Comparison of ENCODE assay signal across 25 cellular contexts in genomic region chr6:38687549-38687948, GRCh38. TPM values are rescaled to one million over a fixed set of nuclear protein-coding genes. Genes with fewer than 3 reads are reported as not detected.
"Had no signal": no experiment of that assay in that cellular context is flagged by ENCODE, and none has a peak within 500 bp of the region (broad histone marks: within the 10 kb centered on the region; RNA-seq: fewer than 3 reads in every experiment).

No MANE protein-coding gene starts in this region.

- H3K27me3 ChIP-seq: brain microvascular endothelial cell had no signal

- H3K9me3 Mint-ChIP-seq: activated CD4-positive, alpha-beta memory T cell treated with anti-CD3 and anti-CD28 coated beads for 36 hours; activated CD4-positive, alpha-beta T cell treated with anti-CD3 and anti-CD28 coated beads, Interleukin-2, amount 10 ng/mL, durations not matched to agents 7 days and 5 days; activated naive CD4-positive, alpha-beta T cell treated with anti-CD3 and anti-CD28 coated beads for 36 hours; activated T-helper 17 cell treated with anti-CD3 and anti-CD28 coated beads, Interleukin-2, amount 50 U/mL, for 72 hours had no signal

- H3K36me3 Mint-ChIP-seq: activated naive CD8-positive, alpha-beta T cell had no signal

- DNase-seq: activated CD4-positive, alpha-beta memory T cell treated with anti-CD3 and anti-CD28 coated beads for 36 hours; activated CD4-positive, alpha-beta T cell treated with anti-CD3 and anti-CD28 coated beads, Interleukin-2, amount 10 ng/mL, durations not matched to agents 7 days and 5 days; activated CD4-positive, CD25-positive, alpha-beta regulatory T cell; activated gamma-delta T cell; activated naive CD4-positive, alpha-beta T cell treated with anti-CD3 and anti-CD28 coated beads for 36 hours; activated T-cell treated with anti-CD3 and anti-CD28 coated beads for 4 hours; activated T-cell treated with anti-CD3 and anti-CD28 coated beads, Interleukin-2, amount 50 U/mL, for 48 hours; amygdala; brain microvascular endothelial cell; NCI-H1048; NCI-H146; NCI-H1930; NCI-H2171 treated with DMSO at 0.1 percent for 48 hours; NCI-H226; NCI-H526; NCI-H774; SIG-M5; T-helper 17 cell; T-helper 9 cell had no signal

- H3K27me3 Mint-ChIP-seq: activated CD4-positive, alpha-beta memory T cell treated with anti-CD3 and anti-CD28 coated beads for 36 hours; activated CD4-positive, alpha-beta T cell treated with anti-CD3 and anti-CD28 coated beads, Interleukin-2, amount 10 ng/mL, durations not matched to agents 7 days and 5 days; activated naive CD8-positive, alpha-beta T cell; activated T-helper 17 cell treated with anti-CD3 and anti-CD28 coated beads, Interleukin-2, amount 50 U/mL, for 72 hours; T-helper 17 cell had no signal

- H3K27ac ChIP-seq: brain microvascular endothelial cell had no signal

- H3K27ac Mint-ChIP-seq: activated CD4-positive, alpha-beta memory T cell treated with anti-CD3 and anti-CD28 coated beads for 36 hours; activated naive CD4-positive, alpha-beta T cell treated with anti-CD3 and anti-CD28 coated beads for 36 hours; activated T-helper 17 cell treated with anti-CD3 and anti-CD28 coated beads, Interleukin-2, amount 50 U/mL, for 72 hours; T-helper 17 cell had no signal

- H3K4me3 Mint-ChIP-seq: activated CD4-positive, alpha-beta memory T cell treated with anti-CD3 and anti-CD28 coated beads for 36 hours; activated CD4-positive, alpha-beta T cell treated with anti-CD3 and anti-CD28 coated beads, Interleukin-2, amount 10 ng/mL, durations not matched to agents 7 days and 5 days; activated naive CD4-positive, alpha-beta T cell treated with anti-CD3 and anti-CD28 coated beads for 36 hours; activated naive CD8-positive, alpha-beta T cell; activated T-helper 17 cell treated with anti-CD3 and anti-CD28 coated beads, Interleukin-2, amount 50 U/mL, for 72 hours; T-helper 17 cell had no signal

- ATAC-seq: activated T-helper 17 cell treated with anti-CD3 and anti-CD28 coated beads, Interleukin-2, amount 50 U/mL, for 72 hours; T-helper 17 cell had no signal

RNA-seq across cellular contexts. Expression of gene DNAH8, which starts 27.6 kb away (rescaled TPM):
- total RNA-seq: LHCN-M2, M059J, NCI-H460, OCI-LY7 had no signal
